In the genomic region with DNA sequence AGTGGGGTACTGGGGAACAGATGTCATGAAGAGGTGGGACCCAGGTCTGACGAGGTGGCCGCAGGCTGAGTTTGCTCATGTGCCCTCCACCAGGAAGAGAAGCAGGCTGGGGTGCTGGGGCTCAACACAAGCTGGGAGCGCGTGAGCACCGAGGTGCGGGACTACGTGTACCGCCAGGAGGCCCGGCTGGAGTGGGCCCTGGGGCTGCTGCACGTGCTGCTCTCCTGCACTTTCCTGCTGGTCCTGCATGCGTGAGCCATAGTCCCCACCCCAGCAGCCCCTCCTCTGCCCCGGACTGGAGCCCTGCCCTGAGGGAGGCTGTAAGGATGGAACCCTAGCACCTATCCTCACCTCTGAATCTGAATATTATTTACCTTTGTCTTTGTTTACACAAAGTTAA, we compare ENCODE assay signal across 1 cellular context.
TF ChIP-seq lines count a peak whose summit lies in the region.

No MANE protein-coding gene starts in this region.

TF ChIP-seq in liver, 16 proteins besides CTCF, POLR2A, EP300 and RAD21 (continued from another document):
- TF ChIP-seq, protein P1, sequence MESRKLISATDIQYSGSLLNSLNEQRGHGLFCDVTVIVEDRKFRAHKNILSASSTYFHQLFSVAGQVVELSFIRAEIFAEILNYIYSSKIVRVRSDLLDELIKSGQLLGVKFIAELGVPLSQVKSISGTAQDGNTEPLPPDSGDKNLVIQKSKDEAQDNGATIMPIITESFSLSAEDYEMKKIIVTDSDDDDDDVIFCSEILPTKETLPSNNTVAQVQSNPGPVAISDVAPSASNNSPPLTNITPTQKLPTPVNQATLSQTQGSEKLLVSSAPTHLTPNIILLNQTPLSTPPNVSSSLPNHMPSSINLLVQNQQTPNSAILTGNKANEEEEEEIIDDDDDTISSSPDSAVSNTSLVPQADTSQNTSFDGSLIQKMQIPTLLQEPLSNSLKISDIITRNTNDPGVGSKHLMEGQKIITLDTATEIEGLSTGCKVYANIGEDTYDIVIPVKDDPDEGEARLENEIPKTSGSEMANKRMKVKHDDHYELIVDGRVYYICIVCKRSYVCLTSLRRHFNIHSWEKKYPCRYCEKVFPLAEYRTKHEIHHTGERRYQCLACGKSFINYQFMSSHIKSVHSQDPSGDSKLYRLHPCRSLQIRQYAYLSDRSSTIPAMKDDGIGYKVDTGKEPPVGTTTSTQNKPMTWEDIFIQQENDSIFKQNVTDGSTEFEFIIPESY (IDR thresholded peaks at IDR 0.05): no peak
